ENCODE assay signal across 9 cellular contexts in the genomic region with DNA sequence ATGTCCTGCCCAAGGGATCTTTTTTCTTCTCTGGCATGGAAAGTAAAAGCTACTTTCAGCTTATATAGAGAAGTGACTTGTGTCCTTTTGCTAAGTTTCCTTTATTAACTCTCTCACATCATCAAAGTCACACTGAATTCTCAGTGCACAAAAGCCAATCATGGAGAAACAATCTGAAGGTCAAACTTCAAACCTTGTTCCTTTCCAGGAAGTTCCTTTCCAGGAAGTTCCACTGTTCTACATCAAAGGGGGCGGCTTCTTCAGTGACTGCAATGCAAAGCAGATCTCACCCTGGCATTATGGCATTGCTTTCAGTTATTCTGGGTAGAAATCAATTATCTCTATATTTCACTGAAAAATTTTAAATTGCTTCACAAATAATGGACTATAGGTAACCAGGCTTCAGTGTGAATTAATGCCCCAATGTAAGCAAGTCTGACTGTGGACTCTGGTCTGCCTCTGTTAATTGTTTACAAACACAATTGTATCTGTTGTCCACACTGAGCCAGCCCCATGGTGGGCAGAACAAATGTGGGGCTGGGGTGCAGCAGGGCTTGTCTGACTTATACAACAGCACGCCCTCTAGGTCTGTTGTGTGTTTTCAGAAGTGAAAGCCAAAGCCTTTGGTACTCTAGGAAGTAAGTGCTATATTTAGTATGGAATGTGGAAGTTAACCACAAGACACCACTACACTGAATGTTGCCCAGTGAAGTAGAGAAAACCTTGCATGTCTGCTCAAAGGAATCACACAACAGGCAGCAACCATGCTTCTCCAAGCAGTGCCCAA.
DNase-seq lines count a peak whose midpoint lies in the region; ATAC-seq, FAIRE-seq and TF ChIP-seq lines count a peak whose summit lies in the region.
"Had no signal": no experiment of that assay in that cellular context is flagged by ENCODE, and none has a peak within 500 bp of the region (broad histone marks: within the 10 kb centered on the region; RNA-seq: fewer than 3 reads in every experiment).

No MANE protein-coding gene starts in this region.

- H3K9me3 ChIP-seq in breast epithelium = no peaks in the 10 kb centered on the region
- no peaks in the 10 kb centered on the region for H3K9me3 ChIP-seq in astrocyte (ENCODE audit: insufficient read depth, low read depth, low read length)

- H3K27me3 ChIP-seq in breast epithelium (no peaks in the 10 kb centered on the region), astrocyte (ENCODE audit: insufficient read depth, low read length) (no peaks in the 10 kb centered on the region)

- intact Hi-C loops in MCF 10A (cut with micrococcal nuclease) (no loop called here), breast epithelium (cut with DNase I; ENCODE audit: low total_unique reads) (no loop called here)

- H3K27ac ChIP-seq in breast epithelium (no peak overlapping the region), astrocyte (ENCODE audit: low read depth, low read length) (no peak overlapping the region)

- H3K4me3 ChIP-seq in breast epithelium (no peak overlapping the region), astrocyte (ENCODE audit: insufficient read depth, low read depth, low read length) (no peak overlapping the region)

- no peaks in the 10 kb centered on the region for H3K9me3 Mint-ChIP-seq in MCF 10A (ENCODE audit: unreplicated experiment)
- no peaks in the 10 kb centered on the region for H3K9me3 Mint-ChIP-seq in astrocyte (ENCODE audit: unreplicated experiment)

- H3K79me2 ChIP-seq in astrocyte (ENCODE audit: insufficient read depth, low read length) = no peaks in the 10 kb centered on the region

- H3K9ac ChIP-seq in astrocyte (ENCODE audit: low read length) = no peak overlapping the region

- H3K4me3 Mint-ChIP-seq in MCF 10A (ENCODE audit: unreplicated experiment) = no peak overlapping the region
- H3K4me3 Mint-ChIP-seq in astrocyte (ENCODE audit: unreplicated experiment) = no peak overlapping the region

- H4K20me1 ChIP-seq in astrocyte (ENCODE audit: insufficient read depth, low read length) = no peaks in the 10 kb centered on the region

- H3K27ac Mint-ChIP-seq in MCF 10A (ENCODE audit: low read depth, unreplicated experiment) (no peak overlapping the region), astrocyte (ENCODE audit: unreplicated experiment) (no peak overlapping the region)

- no TSS peak for BruUV-seq in MCF 10A (replicated peaks; lab: Mats Ljungman, UMichigan)

- H2AFZ ChIP-seq in astrocyte (ENCODE audit: low read depth, low read length) = no peak overlapping the region

- H3K27me3 Mint-ChIP-seq in MCF 10A (ENCODE audit: insufficient read depth, unreplicated experiment) (no peaks in the 10 kb centered on the region), astrocyte (ENCODE audit: low read depth, unreplicated experiment) (no peaks in the 10 kb centered on the region)

- ATAC-seq in HG02981 (IDR thresholded peaks at IDR 0.05; ENCODE audit: unreplicated experiment) = no peak

- TF ChIP-seq CTCF in MCF 10A (IDR thresholded peaks at IDR 0.05; ENCODE audit: unreplicated experiment) = no peak
- TF ChIP-seq CTCF in breast epithelium (IDR thresholded peaks at IDR 0.05) = no peak
- peak; percentile 4 for TF ChIP-seq CTCF in astrocyte (IDR thresholded peaks at IDR 0.05; ENCODE audit: insufficient read depth, low read depth, low read length)

- H3K4me1 ChIP-seq in breast epithelium (peaks cover 0 to 6% of the 10 kb centered on the region in 2 donors), astrocyte (ENCODE audit: insufficient read depth, low read length) (peaks cover 13% of the 10 kb centered on the region)

- POLR2A ChIA-PET in MCF 10A (lab: Yijun Ruan, JAX) = interaction anchor here (0.7 to 0.9 kb wide), 2 partner anchors 10 to 99 kb away, joined by 3 to 4 read pairs; a partner anchor contains a TSS

- H3K36me3 Mint-ChIP-seq in MCF 10A (ENCODE audit: insufficient read depth, unreplicated experiment) = peaks cover 67% of the 10 kb centered on the region
- H3K36me3 Mint-ChIP-seq in astrocyte (ENCODE audit: low read depth, unreplicated experiment) = peaks cover 41% of the 10 kb centered on the region

- TF ChIP-seq POLR2A in breast epithelium (IDR thresholded peaks at IDR 0.05) = no peak

- H3K4me1 Mint-ChIP-seq in MCF 10A (ENCODE audit: insufficient read depth, unreplicated experiment) (peaks cover 9% of the 10 kb centered on the region), astrocyte (ENCODE audit: low read depth, unreplicated experiment) (peaks cover 38% of the 10 kb centered on the region)

- peak; percentile 45 for DNase-seq in MCF 10A (ENCODE audit: unreplicated experiment)
- no peak for DNase-seq in breast epithelium (ENCODE audit: low spot score in 2 of 2)
- peak; percentile 89 for DNase-seq in astrocyte (ENCODE audit: low read depth)
- DNase-seq in kidney glomerular epithelial cell (lab: John Stamatoyannopoulos, UW) = peak; percentile 68
- peak; percentile 64 for DNase-seq in urothelium cell line (ENCODE audit: low spot score)
- DNase-seq in NCI-H526 (lab: John Stamatoyannopoulos, UW) = no peak
- DNase-seq in stimulated activated CD4-positive, alpha-beta T cell treated with anti-CD3 and anti-CD28 coated beads, Interleukin-4, amount 100 ng/mL, for 4 hours = no peak
- DNase-seq: COR-L47 had no signal

- peak; percentile 93 for FAIRE-seq in astrocyte (lab: Jason Lieb, UNC)
- peak; percentile 70 for FAIRE-seq in urothelium cell line (lab: Jason Lieb, UNC)

- H3K4me2 ChIP-seq in astrocyte (ENCODE audit: low read length) = peak overlapping the region; percentile 48

- CTCF ChIA-PET in MCF 10A (lab: Yijun Ruan, JAX) = interaction anchor here (0.7 to 0.8 kb wide), 2 partner anchors 8 to 297 kb away, joined by 3 to 4 read pairs; no protein-coding TSS in a partner anchor

- peaks cover 9% of the 10 kb centered on the region for H3K36me3 ChIP-seq in breast epithelium
- peaks cover 23% of the 10 kb centered on the region for H3K36me3 ChIP-seq in astrocyte (ENCODE audit: insufficient read depth, low read length)

Comparison
In these comparisons a context has a peak if more than half of its experiments do, and no peak if none do; other contexts are left out.
1. DNase-seq: peak in MCF 10A (single experiment), astrocyte (single experiment), kidney glomerular epithelial cell (single experiment) and urothelium cell line (single experiment); none in breast epithelium (0 of 2), NCI-H526 (0 of 2) and stimulated activated CD4-positive, alpha-beta T cell treated with anti-CD3 and anti-CD28 coated beads, Interleukin-4, amount 100 ng/mL, for 4 hours (0 of 2).